In the genomic region with DNA sequence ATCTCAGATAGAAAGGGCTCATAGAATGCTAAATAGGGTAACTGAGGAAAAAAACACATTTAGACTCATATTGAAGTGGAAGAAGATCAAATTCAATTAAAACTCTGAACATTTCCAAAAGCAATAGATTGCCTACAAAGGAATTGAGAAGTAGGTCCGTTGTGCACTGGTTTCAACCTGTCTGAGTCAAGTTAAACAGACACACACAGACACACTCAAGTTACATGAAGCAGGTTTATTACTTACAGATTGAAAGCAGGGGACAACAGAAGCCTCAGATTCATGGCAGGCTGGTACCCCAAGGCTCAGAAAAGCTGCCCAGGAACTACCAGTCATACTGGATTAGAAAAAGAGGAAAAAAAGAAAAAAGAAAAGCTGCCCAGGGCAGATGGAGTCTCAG, we compare ENCODE assay signal across 20 cellular contexts. TPM values are rescaled to one million over a fixed set of nuclear protein-coding genes. Genes with fewer than 3 reads are reported as not detected.
DNase-seq lines count a peak whose midpoint lies in the region; ATAC-seq and TF ChIP-seq lines count a peak whose summit lies in the region.
"Had no signal": no experiment of that assay in that cellular context is flagged by ENCODE, and none has a peak within 500 bp of the region (broad histone marks: within the 10 kb centered on the region; RNA-seq: fewer than 3 reads in every experiment).

No MANE protein-coding gene starts in this region.

- no peak for TF ChIP-seq EP300 in SK-N-SH (IDR thresholded peaks at IDR 0.05; ENCODE audit: borderline replicate concordance in 1 of 2, low read depth in 1 of 2, low read length in 1 of 2)

- POLR2A ChIA-PET in SK-N-SH (lab: Yijun Ruan, JAX) (no interaction called here), WTC11 (lab: Charles Lee) (no interaction called here)

- no peak overlapping the region for H3K9ac ChIP-seq in SK-N-SH
- H3K9ac ChIP-seq: KMS-11 had no signal

- H3K4me1 Mint-ChIP-seq in WTC11: peaks cover 4% of the 10 kb centered on the region
- H3K4me1 Mint-ChIP-seq in nephron: peaks cover 5% of the 10 kb centered on the region

- no peaks in the 10 kb centered on the region for H3K9me3 ChIP-seq in SK-N-SH
- H3K9me3 ChIP-seq: BLaER1 treated with 17β-estradiol and CSF1 and Interleukin-3, amounts not matched to agents 10 nM and 100 nM; MG63; Peyer's patch had no signal

- H3K36me3 Mint-ChIP-seq in WTC11: no peaks in the 10 kb centered on the region
- H3K36me3 Mint-ChIP-seq in nephron (ENCODE audit: low read depth): no peaks in the 10 kb centered on the region

- intact Hi-C loops in posterior cingulate gyrus (cut with DNase I): no loop called here

- peaks cover 1% of the 10 kb centered on the region for H3F3A ChIP-seq in SK-N-SH (replicated peaks; ENCODE audit: insufficient read depth)

- no peaks in the 10 kb centered on the region for H3K79me2 ChIP-seq in SK-N-SH (ENCODE audit: insufficient read depth)

- H3K4me2 ChIP-seq in SK-N-SH: no peak overlapping the region
- H3K4me2 ChIP-seq: KMS-11 had no signal

- peaks cover 0 to 3% of the 10 kb centered on the region in 2 experiments; a peak in 2 of 4 replicates for H3K4me1 ChIP-seq in SK-N-SH (ENCODE audit: control insufficient read depth in 1 of 2, insufficient read depth in 2 of 2, low read depth in 1 of 2, low read length in 1 of 2)
- H3K4me1 ChIP-seq: Peyer's patch had no signal

- ATAC-seq in SK-N-SH treated with all-trans-retinoic acid at 6 μM for 48 hours (peak; percentile 80), WTC11 (no peak), HG02885 (IDR thresholded peaks at IDR 0.05; ENCODE audit: poor library complexity, unreplicated experiment) (no peak)
- ATAC-seq: HepG2, Right ventricle myocardium inferior had no signal

- no peaks in the 10 kb centered on the region for H4K20me1 ChIP-seq in SK-N-SH (ENCODE audit: insufficient read depth)
- H4K20me1 ChIP-seq: BLaER1 treated with 17β-estradiol and CSF1 and Interleukin-3, amounts not matched to agents 10 nM and 100 nM had no signal

- no peaks in the 10 kb centered on the region for H3K36me3 ChIP-seq in SK-N-SH (replicated peaks in 1 of 2; ENCODE audit: control insufficient read depth in 1 of 2, insufficient read depth in 2 of 2, low read length in 1 of 2)
- H3K36me3 ChIP-seq: BLaER1 treated with 17β-estradiol and CSF1 and Interleukin-3, amounts not matched to agents 10 nM and 100 nM; MG63; Peyer's patch had no signal

- no peaks in the 10 kb centered on the region for H3K9me2 ChIP-seq in SK-N-SH

- H2AFZ ChIP-seq in SK-N-SH (ENCODE audit: low read depth): no peak overlapping the region

- H3K9me3 Mint-ChIP-seq in WTC11 (no peaks in the 10 kb centered on the region), nephron (no peaks in the 10 kb centered on the region)

- WGBS in SK-N-SH (ENCODE audit: low lambda C conversion rate): 27% methylated on average over 1 of the region's 1 CpG

- DNase-seq in SK-N-SH (no peak), WTC11 (ENCODE audit: low spot score) (no peak), LoVo (ENCODE audit: low spot score) (no peak), DMS79 (lab: John Stamatoyannopoulos, UW) (no peak), posterior cingulate gyrus (no peak)
- DNase-seq: GF-D8, MG63, NCI-H1092 treated with DMSO at 0.1 percent for 48 hours, NCI-H2171, NCI-H446 treated with DMSO at 0.1 percent for 48 hours, NCI-H774 had no signal

- H3K27ac Mint-ChIP-seq in WTC11: 0 out of 2 replicates have a peak overlapping the region, but pooled peaks have one; percentile 45
- peak overlapping the region in 2 of 3 experiments; percentile 12 to 17 for H3K27ac Mint-ChIP-seq in nephron

- H3K4me3 ChIP-seq in SK-N-SH (ENCODE audit: low read depth in 2 of 2, low read length in 1 of 2): no peak overlapping the region
- H3K4me3 ChIP-seq: BLaER1 treated with 17β-estradiol and CSF1 and Interleukin-3, amounts not matched to agents 10 nM and 100 nM; MG63; Peyer's patch had no signal

- H3K27me3 Mint-ChIP-seq in WTC11 (ENCODE audit: low read depth) (no peaks in the 10 kb centered on the region), nephron (ENCODE audit: low read depth) (no peaks in the 10 kb centered on the region)

- H3K27me3 ChIP-seq in SK-N-SH (ENCODE audit: insufficient read depth): no peaks in the 10 kb centered on the region
- H3K27me3 ChIP-seq: BLaER1 treated with 17β-estradiol and CSF1 and Interleukin-3, amounts not matched to agents 10 nM and 100 nM; MG63; Peyer's patch had no signal

- CTCF ChIA-PET in SK-N-SH (lab: Yijun Ruan, JAX): interaction anchor here (0.7 to 3.3 kb wide), 6 partner anchors 9 to 76 kb away, joined by 3 to 18 read pairs (median 4); no protein-coding TSS in a partner anchor
- CTCF ChIA-PET in WTC11 (lab: Charles Lee): interaction anchor here (0.9 to 5.2 kb wide), 4 partner anchors 14 to 53 kb away, joined by 4 to 29 read pairs (median 6); partner anchors contain the start of genes S100A1 and S100A13

- no peak for TF ChIP-seq RAD21 in SK-N-SH (IDR thresholded peaks at IDR 0.05; ENCODE audit: low read length)

- H3K4me3 Mint-ChIP-seq in WTC11: no peak overlapping the region
- H3K4me3 Mint-ChIP-seq in nephron: no peak overlapping the region

- TF ChIP-seq CTCF in SK-N-SH (IDR thresholded peaks at IDR 0.05) (no peak), WTC11 (IDR thresholded peaks at IDR 0.05) (no peak), nephron (IDR thresholded peaks at IDR 0.05; ENCODE audit: unreplicated experiment in 3 of 3) (no peak)

- H3K27ac ChIP-seq in SK-N-SH (ENCODE audit: low read depth in 2 of 2, low read length in 1 of 2): no peak overlapping the region
- H3K27ac ChIP-seq: KMS-11, Peyer's patch had no signal

TF ChIP-seq in SK-N-SH treated with all-trans-retinoic acid at 6 μM for 48 hours, 23 proteins besides CTCF, POLR2A, EP300 and RAD21:
- TF ChIP-seq SNAI2 (CRISPR knock-in tag; IDR thresholded peaks at IDR 0.05) (no peak), ISL1 (CRISPR knock-in tag; IDR thresholded peaks at IDR 0.05) (no peak)

TF ChIP-seq in SK-N-SH, 30 proteins besides CTCF, POLR2A, EP300 and RAD21 (continues in another document):
- no peak for TF ChIP-seq MAX (IDR thresholded peaks at IDR 0.05; ENCODE audit: low read depth)
- TF ChIP-seq PBX3 (IDR thresholded peaks at IDR 0.05): no peak
- TF ChIP-seq NFIC (IDR thresholded peaks at IDR 0.05; ENCODE audit: borderline replicate concordance): no peak
- no peak for TF ChIP-seq RFX5 (IDR thresholded peaks at IDR 0.05; ENCODE audit: low read length)

TF ChIP-seq in WTC11, 78 proteins besides CTCF, POLR2A, EP300 and RAD21:
- TF ChIP-seq ZNF423 (CRISPR knock-in tag; IDR thresholded peaks at IDR 0.05): no peak

RNA-seq across cellular contexts. Expression of gene S100A2, which starts 20.7 kb away (rescaled TPM):
- 27.3 and 31.4 TPM in 2 replicates for polyA plus RNA-seq in SK-N-SH (2012; rRNA removed)
- polyA plus RNA-seq in SK-N-SH (2012; cell fraction: cytosol; rRNA removed): 27.2 and 29.0 TPM in 2 replicates
- polyA plus RNA-seq in SK-N-SH (2012; cell fraction: nucleus; rRNA removed): 13.3 and 23.8 TPM in 2 replicates
- 0.74 to 1.6 TPM (median 0.80 TPM) in 3 replicates for total RNA-seq in WTC11 (2021)
- total RNA-seq: Peyer's patch had no signal

RNA-seq across cellular contexts. Expression of gene S100A16, which starts 26.6 kb away (rescaled TPM):
- polyA plus RNA-seq in SK-N-SH (2012; rRNA removed): 512 and 521 TPM in 2 replicates
- polyA plus RNA-seq in SK-N-SH (2012; cell fraction: cytosol; rRNA removed): 347 and 466 TPM in 2 replicates
- polyA plus RNA-seq in SK-N-SH (2012; cell fraction: nucleus; rRNA removed): 144 and 169 TPM in 2 replicates
- total RNA-seq in WTC11 (2021): 14.6 to 17.6 TPM (median 16.8 TPM) in 3 replicates

RNA-seq across cellular contexts. Expression of gene S100A14, which starts 29.8 kb away (rescaled TPM):
- polyA plus RNA-seq in SK-N-SH (2012; rRNA removed): 0.15 TPM in 1 of 2 replicates, not detected in the other
- polyA plus RNA-seq in SK-N-SH (2012; cell fraction: cytosol; rRNA removed): 0.07 TPM in 1 of 2 replicates, not detected in the other
- 0.39 TPM in 1 of 2 replicates, not detected in the other for polyA plus RNA-seq in SK-N-SH (2012; cell fraction: nucleus; rRNA removed)
- total RNA-seq in WTC11 (2021): 1.4 to 2.1 TPM (median 1.5 TPM) in 3 replicates
- total RNA-seq: Daoy had no signal

RNA-seq across cellular contexts. Expression of gene S100A3, which starts 37.3 kb away (rescaled TPM):
- 11.8 and 13.1 TPM in 2 replicates for polyA plus RNA-seq in SK-N-SH (2012; rRNA removed)
- polyA plus RNA-seq in SK-N-SH (2012; cell fraction: cytosol; rRNA removed): 7.1 and 10.2 TPM in 2 replicates
- polyA plus RNA-seq in SK-N-SH (2012; cell fraction: nucleus; rRNA removed): 5.7 and 6.0 TPM in 2 replicates
- 0.33 TPM in 1 of 3 replicates, not detected in the others for total RNA-seq in WTC11 (2021)
- total RNA-seq: Peyer's patch had no signal

RNA-seq across cellular contexts. Expression of gene S100A4, which starts 40.7 kb away (rescaled TPM):
- polyA plus RNA-seq in SK-N-SH (2012; rRNA removed): 24.6 and 25.4 TPM in 2 replicates
- 19.7 and 25.3 TPM in 2 replicates for polyA plus RNA-seq in SK-N-SH (2012; cell fraction: cytosol; rRNA removed)
- polyA plus RNA-seq in SK-N-SH (2012; cell fraction: nucleus; rRNA removed): 8.0 and 9.0 TPM in 2 replicates
- 22.7 to 32.0 TPM (median 31.7 TPM) in 3 replicates for total RNA-seq in WTC11 (2021)
